Comparison of ENCODE assay signal across 9 cellular contexts in the genomic region with DNA sequence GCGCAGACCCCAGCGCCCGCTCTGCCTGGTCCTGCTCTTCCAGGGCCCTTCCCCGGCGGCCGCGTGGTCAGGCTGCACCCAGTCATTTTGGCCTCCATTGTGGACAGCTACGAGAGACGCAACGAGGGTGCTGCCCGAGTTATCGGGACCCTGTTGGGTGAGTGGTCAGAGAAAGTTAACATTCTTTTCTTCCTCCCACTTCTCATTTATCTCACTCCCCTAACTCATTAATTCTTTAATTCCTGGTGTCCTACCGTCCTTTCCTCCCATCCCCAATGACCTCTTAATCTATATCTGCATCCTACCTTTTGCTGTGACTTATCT. TPM values are rescaled to one million over a fixed set of nuclear protein-coding genes. Genes with fewer than 3 reads are reported as not detected.
DNase-seq lines count a peak whose midpoint lies in the region; ATAC-seq and TF ChIP-seq lines count a peak whose summit lies in the region.
"Not testable (repeated sequence)": the region's sequence is repeated elsewhere in the genome, so short reads cannot be mapped to it uniquely, and the experiment has no call there.
"Had no signal": no experiment of that assay in that cellular context is flagged by ENCODE, and none has a peak within 500 bp of the region (broad histone marks: within the 10 kb centered on the region; RNA-seq: fewer than 3 reads in every experiment).

No MANE protein-coding gene starts in this region.

- peak overlapping the region; percentile 90 for H3K27ac Mint-ChIP-seq in CD8-positive, alpha-beta T cell
- peak overlapping the region; percentile 98 to 99 for H3K27ac Mint-ChIP-seq in activated naive CD4-positive, alpha-beta T cell treated with anti-CD3 and anti-CD28 coated beads, Interleukin-2, amount 50 U/mL, for 72 hours
- H3K27ac Mint-ChIP-seq in endothelial cell (ENCODE audit: unreplicated experiment) = peak overlapping the region; percentile 95

- H3K36me3 Mint-ChIP-seq in CD8-positive, alpha-beta T cell = peaks cover 39% of the 10 kb centered on the region
- H3K36me3 Mint-ChIP-seq in activated naive CD4-positive, alpha-beta T cell treated with anti-CD3 and anti-CD28 coated beads, Interleukin-2, amount 50 U/mL, for 72 hours = peaks cover 19 to 38% of the 10 kb centered on the region in 2 donors
- H3K36me3 Mint-ChIP-seq in endothelial cell (ENCODE audit: low read depth, unreplicated experiment) = peaks cover 15% of the 10 kb centered on the region

- not testable (repeated sequence) for H2AFZ ChIP-seq in osteoblast (ENCODE audit: low read length)

- intact Hi-C loops in CD8-positive, alpha-beta T cell (cut with DNase I, micrococcal nuclease) = loop anchor here (1.0 to 5.0 kb wide), 7 partner anchors 32 to 1755 kb away; a partner anchor contains a TSS
- intact Hi-C loops in tibial artery (cut with DNase I; ENCODE audit: low total_unique reads) = loop anchor here (5.0 kb wide), 1 partner anchor 85 kb away; no protein-coding TSS in a partner anchor

- H3K4me3 Mint-ChIP-seq in CD8-positive, alpha-beta T cell = peak overlapping the region; percentile 95
- peak overlapping the region; percentile 97 for H3K4me3 Mint-ChIP-seq in endothelial cell (ENCODE audit: unreplicated experiment)

- H4K20me1 ChIP-seq in osteoblast (ENCODE audit: insufficient read depth, low read length) = peaks cover 22% of the 10 kb centered on the region

- ATAC-seq in CD8-positive, alpha-beta T cell = not testable (repeated sequence)
- ATAC-seq in HG03025 (IDR thresholded peaks at IDR 0.05; ENCODE audit: low FRiP score, unreplicated experiment) = peak; percentile 6
- peak in 1 of 2 donors; percentile 27 for ATAC-seq in activated naive CD4-positive, alpha-beta T cell treated with anti-CD3 and anti-CD28 coated beads, Interleukin-2, amount 50 U/mL, for 72 hours

- H3K9me3 Mint-ChIP-seq in CD8-positive, alpha-beta T cell; activated naive CD4-positive, alpha-beta T cell treated with anti-CD3 and anti-CD28 coated beads, Interleukin-2, amount 50 U/mL, for 72 hours; endothelial cell (ENCODE audit: unreplicated experiment): not testable (repeated sequence)

- H3K9me3 ChIP-seq in CD8-positive, alpha-beta T cell (ENCODE audit: low read length); osteoblast (ENCODE audit: low read depth, low read length); tibial artery: not testable (repeated sequence)

- not testable (repeated sequence) for DNase-seq in CD8-positive, alpha-beta T cell; RWPE1 (ENCODE audit: low spot score); activated naive CD4-positive, alpha-beta T cell treated with anti-CD3 and anti-CD28 coated beads, Interleukin-2, amount 50 U/mL, for 72 hours (ENCODE audit: low spot score in 2 of 2); endothelial cell (ENCODE audit: low spot score); kidney epithelial cell (ENCODE audit: low read depth); osteoblast (ENCODE audit: insufficient read length, low spot score, missing footprints); tibial artery

- H3K27me3 ChIP-seq in CD8-positive, alpha-beta T cell (ENCODE audit: insufficient read depth, low read length); kidney epithelial cell (ENCODE audit: control insufficient read depth, insufficient read depth, low read length); osteoblast (ENCODE audit: insufficient read depth, low read length); tibial artery: not testable (repeated sequence)

- peaks cover 50% of the 10 kb centered on the region for H3K4me1 Mint-ChIP-seq in CD8-positive, alpha-beta T cell (ENCODE audit: low read depth)
- H3K4me1 Mint-ChIP-seq in endothelial cell (ENCODE audit: unreplicated experiment) = peaks cover 27% of the 10 kb centered on the region

- H3K4me3 ChIP-seq in CD8-positive, alpha-beta T cell (ENCODE audit: low read depth, low read length) = peak overlapping the region; percentile 71
- peak overlapping the region; percentile 91 for H3K4me3 ChIP-seq in kidney epithelial cell (ENCODE audit: low read depth, low read length)
- peak overlapping the region; percentile 76 for H3K4me3 ChIP-seq in osteoblast (ENCODE audit: insufficient read depth, low read length)
- H3K4me3 ChIP-seq in tibial artery = peak overlapping the region; percentile 85 to 91

- POLR2A ChIA-PET in CD8-positive, alpha-beta T cell (lab: Charles Lee) = interaction anchor here (1.0 to 1.4 kb wide), 3 partner anchors 31 to 695 kb away, joined by 3 to 7 read pairs (median 5); a partner anchor contains a TSS
- POLR2A ChIA-PET in RWPE1 (lab: Yijun Ruan, JAX; ENCODE audit: low non-redundant PET) = not testable (repeated sequence)

- H3K4me1 ChIP-seq in CD8-positive, alpha-beta T cell (ENCODE audit: insufficient read depth, low read length) = peaks cover 32% of the 10 kb centered on the region
- H3K4me1 ChIP-seq in osteoblast (ENCODE audit: insufficient read depth, low read length) (peaks cover 30% of the 10 kb centered on the region), tibial artery (peaks cover 0 to 38% (median 22%) of the 10 kb centered on the region in 4 donors)

- H3K36me3 ChIP-seq in CD8-positive, alpha-beta T cell (ENCODE audit: insufficient read depth, low read length) = peaks cover 15% of the 10 kb centered on the region
- H3K36me3 ChIP-seq in kidney epithelial cell (ENCODE audit: control insufficient read depth, insufficient read depth, low read length) = not testable (repeated sequence)
- H3K36me3 ChIP-seq in osteoblast (ENCODE audit: insufficient read depth, low read length) (peaks cover 25% of the 10 kb centered on the region), tibial artery (peaks cover 12 to 22% (median 18%) of the 10 kb centered on the region in 3 donors)

- H3K4me2 ChIP-seq in osteoblast (ENCODE audit: insufficient read depth, low read length) = peak overlapping the region; percentile 100

- CTCF ChIA-PET in CD8-positive, alpha-beta T cell (lab: Charles Lee) = interaction anchor here (0.6 to 2.1 kb wide), 8 partner anchors 10 to 889 kb away, joined by 3 to 44 read pairs (median 4); no protein-coding TSS in a partner anchor
- CTCF ChIA-PET in RWPE1 (lab: Yijun Ruan, JAX) = interaction anchor here (0.5 to 2.0 kb wide), 8 partner anchors 10 to 114 kb away, joined by 3 to 37 read pairs (median 6); no protein-coding TSS in a partner anchor

- TF ChIP-seq CTCF in CD8-positive, alpha-beta T cell (IDR thresholded peaks at IDR 0.05); RWPE1 (conservative IDR thresholded peaks at IDR 0.05; ENCODE audit: low read depth); endothelial cell (IDR thresholded peaks at IDR 0.05; ENCODE audit: unreplicated experiment); kidney epithelial cell (IDR thresholded peaks at IDR 0.05; ENCODE audit: insufficient read depth, low read length, poor library complexity, severe bottlenecking); osteoblast (IDR thresholded peaks at IDR 0.05; ENCODE audit: extremely low read depth, low read depth, low read length); tibial artery (IDR thresholded peaks at IDR 0.05): not testable (repeated sequence)

- H3K27ac ChIP-seq in CD8-positive, alpha-beta T cell (ENCODE audit: low read depth, low read length) = peak overlapping the region; percentile 52
- H3K27ac ChIP-seq in RWPE1 (peak overlapping the region; percentile 72), osteoblast (ENCODE audit: low read depth, low read length) (peak overlapping the region; percentile 46), tibial artery (peak overlapping the region; percentile 65 to 78)

- peaks cover 56% of the 10 kb centered on the region for H3K79me2 ChIP-seq in osteoblast (ENCODE audit: insufficient read depth, low read length)

- H3K27me3 Mint-ChIP-seq in CD8-positive, alpha-beta T cell (ENCODE audit: low read depth); endothelial cell (ENCODE audit: unreplicated experiment): not testable (repeated sequence)

RNA-seq across cellular contexts. Expression of a gene that starts 0.4 kb away (rescaled TPM):
- total RNA-seq in CD8-positive, alpha-beta T cell = 100 to 1,000 TPM; 359 to 366 TPM
- 100 to 1,000 TPM; 329 to 492 TPM for total RNA-seq in activated naive CD4-positive, alpha-beta T cell treated with anti-CD3 and anti-CD28 coated beads, Interleukin-2, amount 50 U/mL, for 72 hours
- 515 TPM for total RNA-seq in endothelial cell (ENCODE audit: unreplicated experiment)
- 334 and 372 TPM in 2 replicates for total RNA-seq in kidney epithelial cell
- 280 and 286 TPM in 2 replicates for total RNA-seq in osteoblast

RNA-seq across cellular contexts. Expression of a gene that starts 22.3 kb away (rescaled TPM):
- total RNA-seq in CD8-positive, alpha-beta T cell = not detected
- not detected for total RNA-seq in activated naive CD4-positive, alpha-beta T cell treated with anti-CD3 and anti-CD28 coated beads, Interleukin-2, amount 50 U/mL, for 72 hours
- not detected for total RNA-seq in endothelial cell (ENCODE audit: unreplicated experiment)
- not detected in 2 replicates for total RNA-seq in kidney epithelial cell
- 10.0 and 14.1 TPM in 2 replicates for total RNA-seq in osteoblast
- total RNA-seq: mesenteric fat pad had no signal

RNA-seq across cellular contexts. Expression of a gene that starts 46.0 kb away (rescaled TPM):
- not detected for total RNA-seq in CD8-positive, alpha-beta T cell
- total RNA-seq in activated naive CD4-positive, alpha-beta T cell treated with anti-CD3 and anti-CD28 coated beads, Interleukin-2, amount 50 U/mL, for 72 hours = not detected
- total RNA-seq in endothelial cell (ENCODE audit: unreplicated experiment) (not detected), kidney epithelial cell (not detected in 2 replicates), osteoblast (under 0.01 TPM in 2 replicates)
- total RNA-seq: mesenteric fat pad had no signal

RNA-seq across cellular contexts. Expression of a gene that starts 56.5 kb away (rescaled TPM):
- not detected for total RNA-seq in CD8-positive, alpha-beta T cell
- not detected for total RNA-seq in activated naive CD4-positive, alpha-beta T cell treated with anti-CD3 and anti-CD28 coated beads, Interleukin-2, amount 50 U/mL, for 72 hours
- total RNA-seq in endothelial cell (ENCODE audit: unreplicated experiment) = not detected
- not detected in 2 replicates for total RNA-seq in kidney epithelial cell
- under 0.01 and 0.29 TPM in 2 replicates for total RNA-seq in osteoblast
- total RNA-seq: mesenteric fat pad had no signal

Comparison
In these comparisons a context has a peak if more than half of its experiments do, and no peak if none do; other contexts are left out.
1. RNA of a gene that starts 22.3 kb away (total RNA-seq): 10.0 to 14.1 TPM in osteoblast; not detected in CD8-positive, alpha-beta T cell, not detected in activated naive CD4-positive, alpha-beta T cell treated with anti-CD3 and anti-CD28 coated beads, Interleukin-2, amount 50 U/mL, for 72 hours, not detected in endothelial cell (single experiment) and not detected in kidney epithelial cell; every median in the first group is over 10 times any median in the second.
2. Peak in every context shown above with its lines, with median percentiles within 50 percentile points of each other: H3K27ac ChIP-seq, H3K4me3 ChIP-seq and H3K27ac Mint-ChIP-seq.